ENCODE assay signal across 21 cellular contexts in genomic region chr22:49948573-49948957, GRCh38. TPM values are rescaled to one million over a fixed set of nuclear protein-coding genes. Genes with fewer than 3 reads are reported as not detected.
DNase-seq lines count a peak whose midpoint lies in the region; ATAC-seq, FAIRE-seq and TF ChIP-seq lines count a peak whose summit lies in the region.
"Had no signal": no experiment of that assay in that cellular context is flagged by ENCODE, and none has a peak within 500 bp of the region (broad histone marks: within the 10 kb centered on the region; RNA-seq: fewer than 3 reads in every experiment).

No MANE protein-coding gene starts in this region.

- H3K4me1 ChIP-seq in left lung (peaks cover 24 to 57% of the 10 kb centered on the region in 2 donors), stomach (peaks cover 44 to 65% (median 51%) of the 10 kb centered on the region in 4 donors)
- H3K4me1 ChIP-seq in naive thymus-derived CD4-positive, alpha-beta T cell (ENCODE audit: control insufficient read depth in 2 of 2, insufficient read depth in 2 of 2, low read length in 2 of 2), result peaks cover 9 to 18% of the 10 kb centered on the region in 2 donors

- DNase-seq in Calu3 (no peak), MCF 10A (ENCODE audit: unreplicated experiment) (peak; percentile 38), left lung (peak in 1 of 2 donors; percentile 84), stomach (no peak), GM12891 (ENCODE audit: insufficient read length, low spot score) (no peak), T-helper 17 cell (no peak), HCEC 1CT (no peak)
- no peak for DNase-seq in naive thymus-derived CD4-positive, alpha-beta T cell
- DNase-seq: activated CD4-positive, CD25-positive, alpha-beta regulatory T cell treated with anti-CD3 and anti-CD28 coated beads, Interleukin-2, amount 50 U/mL, for 72 hours; activated CD8-positive, alpha-beta memory T cell treated with anti-CD3 and anti-CD28 coated beads, Interleukin-2, amount 50 U/mL, for 48 hours; activated gamma-delta T cell treated with Interleukin-2 at 50 U/mL for 16 hours; H7; NCI-H146; NCI-H345; SHP77 treated with DMSO at 0.1 percent for 48 hours had no signal

- no peaks in the 10 kb centered on the region for H3K27me3 Mint-ChIP-seq in Calu3 (ENCODE audit: unreplicated experiment)
- H3K27me3 Mint-ChIP-seq in MCF 10A (ENCODE audit: insufficient read depth, unreplicated experiment), result no peaks in the 10 kb centered on the region
- no peaks in the 10 kb centered on the region for H3K27me3 Mint-ChIP-seq in T-helper 17 cell
- no peaks in the 10 kb centered on the region for H3K27me3 Mint-ChIP-seq in naive thymus-derived CD4-positive, alpha-beta T cell

- 35 to 80% (median 42%) methylated on average over 4 to 8 of the region's 8 CpGs for WGBS in stomach, 5 donors

- H3K9me3 ChIP-seq in left lung, result no peaks in the 10 kb centered on the region
- no peaks in the 10 kb centered on the region for H3K9me3 ChIP-seq in stomach
- no peaks in the 10 kb centered on the region for H3K9me3 ChIP-seq in T-helper 17 cell (ENCODE audit: control insufficient read depth, low read length, poor library complexity, severe bottlenecking)
- H3K9me3 ChIP-seq in naive thymus-derived CD4-positive, alpha-beta T cell (ENCODE audit: control insufficient read depth in 2 of 3, low read length in 3 of 3), result no peaks in the 10 kb centered on the region

- peaks cover 63% of the 10 kb centered on the region for H3K36me3 Mint-ChIP-seq in Calu3 (ENCODE audit: insufficient read depth, unreplicated experiment)
- no peaks in the 10 kb centered on the region for H3K36me3 Mint-ChIP-seq in MCF 10A (ENCODE audit: insufficient read depth, unreplicated experiment)
- no peaks in the 10 kb centered on the region for H3K36me3 Mint-ChIP-seq in T-helper 17 cell (ENCODE audit: low read depth)
- peaks cover 0 to 5% (median 0%) of the 10 kb centered on the region in 5 donors for H3K36me3 Mint-ChIP-seq in naive thymus-derived CD4-positive, alpha-beta T cell

- peak overlapping the region; percentile 77 to 86 for H3K27ac ChIP-seq in left lung
- H3K27ac ChIP-seq in stomach, result peak overlapping the region; percentile 94 to 98 (median 98)
- no peak overlapping the region for H3K27ac ChIP-seq in naive thymus-derived CD4-positive, alpha-beta T cell (ENCODE audit: low read depth, low read length)

- no peak for TF ChIP-seq POLR2A in stomach (IDR thresholded peaks at IDR 0.05)
- TF ChIP-seq POLR2A in GM12891 (IDR thresholded peaks at IDR 0.05; ENCODE audit: low read depth, low read length), result no peak

- H3K4me3 ChIP-seq in left lung (peak overlapping the region; percentile 27 to 36), stomach (peak overlapping the region; percentile 9 to 52 (median 40))
- H3K4me3 ChIP-seq in naive thymus-derived CD4-positive, alpha-beta T cell (ENCODE audit: low read length), result no peak overlapping the region

- intact Hi-C loops in Calu3 (cut with micrococcal nuclease; ENCODE audit: unreplicated experiment), result loop anchor here (2.0 kb wide), 1 partner anchor 14 kb away; no protein-coding TSS in a partner anchor
- intact Hi-C loops in MCF 10A (cut with micrococcal nuclease), result no loop called here
- intact Hi-C loops in left lung (cut with DNase I), result no loop called here
- intact Hi-C loops in stomach (cut with DNase I; ENCODE audit: low total_unique reads), result no loop called here
- intact Hi-C loops in naive thymus-derived CD4-positive, alpha-beta T cell (cut with micrococcal nuclease), result no loop called here

- no peak for FAIRE-seq in GM12891 (lab: Jason Lieb, UNC)
- FAIRE-seq: astrocyte, colon, G401.6, GM12892, HTR-8/SVneo, urothelium cell line had no signal

- POLR2A ChIA-PET in MCF 10A (lab: Yijun Ruan, JAX), result interaction anchor here (1.3 to 6.2 kb wide), 5 partner anchors 9 to 79 kb away, joined by 4 to 55 read pairs (median 16); partner anchors contain the start of gene PIM3
- POLR2A ChIA-PET in naive thymus-derived CD4-positive, alpha-beta T cell (lab: Charles Lee), result interaction anchor here (0.9 to 1.7 kb wide), 2 partner anchors 11 to 12 kb away, joined by 4 to 14 read pairs; partner anchors contain the start of gene PIM3

- H3K27ac Mint-ChIP-seq in Calu3 (ENCODE audit: unreplicated experiment) (peak overlapping the region; percentile 93), MCF 10A (ENCODE audit: low read depth, unreplicated experiment) (peak overlapping the region; percentile 84), T-helper 17 cell (no peak overlapping the region)
- peak overlapping the region in 2 of 9 donors; percentile 28 to 47 for H3K27ac Mint-ChIP-seq in naive thymus-derived CD4-positive, alpha-beta T cell

- H3K4me1 Mint-ChIP-seq in Calu3 (ENCODE audit: low read depth, unreplicated experiment) (peaks cover 17% of the 10 kb centered on the region), MCF 10A (ENCODE audit: insufficient read depth, unreplicated experiment) (peaks cover 22% of the 10 kb centered on the region), T-helper 17 cell (peaks cover 4% of the 10 kb centered on the region)
- H3K4me1 Mint-ChIP-seq in naive thymus-derived CD4-positive, alpha-beta T cell, result peaks cover 5 to 18% (median 9%) of the 10 kb centered on the region in 7 donors

- H3K4me3 Mint-ChIP-seq in Calu3 (ENCODE audit: low read depth, unreplicated experiment) (peak overlapping the region; percentile 76), MCF 10A (ENCODE audit: unreplicated experiment) (peak overlapping the region; percentile 76), T-helper 17 cell (no peak overlapping the region)
- H3K4me3 Mint-ChIP-seq in naive thymus-derived CD4-positive, alpha-beta T cell, result no peak overlapping the region

- TF ChIP-seq CTCF in Calu3 (IDR thresholded peaks at IDR 0.05; ENCODE audit: unreplicated experiment) (no peak), MCF 10A (IDR thresholded peaks at IDR 0.05; ENCODE audit: unreplicated experiment) (no peak), left lung (IDR thresholded peaks at IDR 0.05) (no peak), stomach (IDR thresholded peaks at IDR 0.05) (no peak)

- no peaks in the 10 kb centered on the region for H3K36me3 ChIP-seq in left lung
- no peaks in the 10 kb centered on the region for H3K36me3 ChIP-seq in stomach
- no peaks in the 10 kb centered on the region for H3K36me3 ChIP-seq in naive thymus-derived CD4-positive, alpha-beta T cell (ENCODE audit: control insufficient read depth in 2 of 3, insufficient read depth in 3 of 3, low read length in 3 of 3)

- no peaks in the 10 kb centered on the region for H3K27me3 ChIP-seq in left lung
- H3K27me3 ChIP-seq in stomach, result no peaks in the 10 kb centered on the region
- H3K27me3 ChIP-seq in naive thymus-derived CD4-positive, alpha-beta T cell (ENCODE audit: control insufficient read depth in 2 of 2, insufficient read depth in 2 of 2, low read length in 2 of 2), result no peaks in the 10 kb centered on the region

- TSS peak; percentile 50 for BruUV-seq in Calu3 (replicated peaks; lab: Mats Ljungman, UMichigan)
- BruUV-seq in MCF 10A (replicated peaks; lab: Mats Ljungman, UMichigan), result TSS peak; percentile 56

- CTCF ChIA-PET in Calu3 (lab: Charles Lee), result interaction anchor here (1.0 to 2.2 kb wide), 4 partner anchors 12 to 82 kb away, joined by 3 to 6 read pairs (median 4); partner anchors contain the start of gene PIM3
- CTCF ChIA-PET in MCF 10A (lab: Yijun Ruan, JAX), result interaction anchor here (0.6 to 4.2 kb wide), 4 partner anchors 15 to 442 kb away, joined by 3 to 16 read pairs (median 3); no protein-coding TSS in a partner anchor
- CTCF ChIA-PET in naive thymus-derived CD4-positive, alpha-beta T cell (lab: Charles Lee), result no interaction called here

- H3K9me3 Mint-ChIP-seq in Calu3 (ENCODE audit: low read depth, unreplicated experiment) (no peaks in the 10 kb centered on the region), MCF 10A (ENCODE audit: unreplicated experiment) (no peaks in the 10 kb centered on the region)
- H3K9me3 Mint-ChIP-seq in naive thymus-derived CD4-positive, alpha-beta T cell, result peaks cover 0 to 7% (median 0%) of the 10 kb centered on the region in 11 donors

- no peak for TF ChIP-seq EP300 in stomach (IDR thresholded peaks at IDR 0.05)

- peak; percentile 0 for ATAC-seq in left lung
- no peak for ATAC-seq in T-helper 17 cell
- ATAC-seq in naive thymus-derived CD4-positive, alpha-beta T cell, result no peak

TF ChIP-seq in GM12891, 5 proteins besides CTCF, POLR2A, EP300 and RAD21:
- TF ChIP-seq TAF1 (IDR thresholded peaks at IDR 0.05; ENCODE audit: low read depth, low read length), result no peak
- TF ChIP-seq POLR2AphosphoS5 (IDR thresholded peaks at IDR 0.05; ENCODE audit: low read depth, low read length), result no peak
- TF ChIP-seq PAX5 (IDR thresholded peaks at IDR 0.05; ENCODE audit: insufficient read depth, low read length, severe bottlenecking), result no peak

RNA-seq across cellular contexts. Expression of gene PIM3, which starts 12.0 kb away (rescaled TPM):
- total RNA-seq in Calu3 (2022) (86.3 and 97.3 TPM in 2 replicates), MCF 10A (2022) (56.3 and 73.5 TPM in 2 replicates), left lung (100 to 1,000 TPM in 1 of 2 donors, 10 to 100 TPM in 1; 80.6 to 129 TPM), stomach (100 to 1,000 TPM in 3 of 5 donors, 10 to 100 TPM in 2; 51.9 to 802 (median 298) TPM), T-helper 17 cell (100 to 1,000 TPM; 227 to 241 TPM)
- polyA plus RNA-seq in stomach, result 10 to 100 TPM; 75.6 to 87.6 (median 81.6) TPM
- 34.2 TPM for polyA plus RNA-seq in GM12891 (2012; ENCODE audit: low read depth, missing spikeins)
- total RNA-seq in naive thymus-derived CD4-positive, alpha-beta T cell, result 100 to 1,000 TPM in 2 of 5 experiments, 10 to 100 TPM in 3; 44.4 to 164 (median 78.3) TPM
- 10 to 100 TPM; 21.3 to 38.8 TPM for polyA plus RNA-seq in naive thymus-derived CD4-positive, alpha-beta T cell

RNA-seq across cellular contexts. Expression of gene CRELD2, which starts 30.1 kb away (rescaled TPM):
- total RNA-seq in Calu3 (2022), result 57.8 and 64.6 TPM in 2 replicates
- total RNA-seq in MCF 10A (2022), result 70.7 and 107 TPM in 2 replicates
- total RNA-seq in left lung, result 10 to 100 TPM; 59.7 to 79.7 TPM
- total RNA-seq in stomach, result 10 to 100 TPM; 35.4 to 83.0 (median 81.1) TPM
- 10 to 100 TPM; 19.4 to 30.4 (median 29.0) TPM for polyA plus RNA-seq in stomach
- 35.8 TPM for polyA plus RNA-seq in GM12891 (2012; ENCODE audit: low read depth, missing spikeins)
- total RNA-seq in T-helper 17 cell, result 10 to 100 TPM; 28.1 to 36.7 TPM
- total RNA-seq in naive thymus-derived CD4-positive, alpha-beta T cell, result 10 to 100 TPM; 19.7 to 80.9 (median 28.5) TPM
- polyA plus RNA-seq in naive thymus-derived CD4-positive, alpha-beta T cell, result 10 to 100 TPM; 37.3 to 39.1 TPM

RNA-seq across cellular contexts. Expression of gene ALG12, which starts 30.3 kb away (rescaled TPM):
- total RNA-seq in Calu3 (2022) (25.4 and 27.0 TPM in 2 replicates), MCF 10A (2022) (16.6 and 18.2 TPM in 2 replicates), left lung (10 to 100 TPM; 29.4 to 35.2 TPM), stomach (10 to 100 TPM in 2 of 5 donors, 1 to 10 TPM in 3; 2.3 to 30.7 (median 9.4) TPM), T-helper 17 cell (10 to 100 TPM; 13.7 to 15.4 TPM)
- polyA plus RNA-seq in stomach, result 1 to 10 TPM; 3.8 to 9.2 (median 8.8) TPM
- 13.5 TPM for polyA plus RNA-seq in GM12891 (2012; ENCODE audit: low read depth, missing spikeins)
- 10 to 100 TPM; 16.2 to 22.4 (median 19.5) TPM for total RNA-seq in naive thymus-derived CD4-positive, alpha-beta T cell
- 10 to 100 TPM; 10.4 to 21.2 TPM for polyA plus RNA-seq in naive thymus-derived CD4-positive, alpha-beta T cell

Comparison
In these comparisons a context has a peak if more than half of its experiments do, and no peak if none do; other contexts are left out.
1. H3K4me3 Mint-ChIP-seq: peak in Calu3 (single experiment) and MCF 10A (single experiment); none in T-helper 17 cell (single experiment) and naive thymus-derived CD4-positive, alpha-beta T cell (0 of 10).